In the genomic region with DNA sequence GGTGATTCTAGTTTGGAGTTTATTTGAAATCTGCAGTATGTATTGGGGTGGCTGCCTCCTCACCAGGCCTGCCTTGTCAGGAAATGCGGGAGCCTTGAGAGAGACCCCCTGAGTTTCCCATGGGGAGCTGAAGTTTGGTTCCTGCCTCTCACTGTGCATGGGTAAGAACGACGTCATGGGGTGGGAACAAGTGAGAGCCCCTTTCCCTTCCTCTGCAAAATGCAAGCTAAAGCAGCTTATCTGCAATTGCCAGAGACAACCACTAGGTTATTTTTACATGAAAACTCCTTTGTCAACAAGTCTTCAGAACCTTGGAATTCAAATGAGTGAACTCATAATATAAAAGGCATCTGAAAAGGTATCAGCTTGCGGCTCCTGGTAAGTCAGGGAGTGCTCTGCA, we compare ENCODE assay signal across 12 cellular contexts. TPM values are rescaled to one million over a fixed set of nuclear protein-coding genes. Genes with fewer than 3 reads are reported as not detected.
A peak's percentile ranks its signal among the peaks of the same experiment; 100 is the strongest.
DNase-seq lines count a peak whose midpoint lies in the region; ATAC-seq and TF ChIP-seq lines count a peak whose summit lies in the region.
"Had no signal": no experiment of that assay in that cellular context is flagged by ENCODE, and none has a peak within 500 bp of the region (broad histone marks: within the 10 kb centered on the region; RNA-seq: fewer than 3 reads in every experiment).

No MANE protein-coding gene starts in this region.

- in situ Hi-C loops in IMR-90 (cut with MboI; ENCODE audit: low sequenced_read_pairs) (no loop called here), astrocyte of the spinal cord (cut with HindIII; ENCODE audit: low sequenced_read_pairs) (no loop called here)

- peaks cover 0 to 6% of the 10 kb centered on the region in 2 experiments; a peak in 1 of 4 replicates for H3K79me1 ChIP-seq in IMR-90 (ENCODE audit: low read depth in 1 of 2, low read length in 2 of 2)

- H3K27me3 Mint-ChIP-seq in natural killer cell (ENCODE audit: low read depth in 2 of 2), result peaks cover 0 to 2% of the 10 kb centered on the region in 2 donors

- no peak overlapping the region for H3K27ac Mint-ChIP-seq in natural killer cell
- H3K27ac Mint-ChIP-seq: naive thymus-derived CD4-positive, alpha-beta T cell had no signal

- no peaks in the 10 kb centered on the region for H4K20me1 ChIP-seq in DOHH2 (ENCODE audit: control insufficient read depth, insufficient read depth, low read depth, low read length)
- no peaks in the 10 kb centered on the region for H4K20me1 ChIP-seq in IMR-90 (ENCODE audit: insufficient read depth, low read length)

- TF ChIP-seq CTCF in DOHH2 (IDR thresholded peaks at IDR 0.05; ENCODE audit: low read depth, low read length, poor library complexity, severe bottlenecking) (peak; percentile 24), IMR-90 (conservative IDR thresholded peaks at IDR 0.05; ENCODE audit: low read depth, low read length) (peak; percentile 17; the same call in 1 of the 2 replicates), astrocyte of the spinal cord (IDR thresholded peaks at IDR 0.05; ENCODE audit: low read depth, low read length) (peak; percentile 37), natural killer cell (IDR thresholded peaks at IDR 0.05) (no peak)

- no peak overlapping the region for H4K5ac ChIP-seq in IMR-90 (ENCODE audit: low read depth, low read length)

- H2AFZ ChIP-seq in IMR-90 (replicated peaks; ENCODE audit: low read length, poor library complexity), result peak overlapping the region; percentile 68

- BruUV-seq in IMR-90 (replicated peaks; lab: Mats Ljungman, UMichigan), result no TSS peak

- H3K36me3 ChIP-seq in DOHH2 (ENCODE audit: control insufficient read depth, low read length), result no peaks in the 10 kb centered on the region
- no peaks in the 10 kb centered on the region for H3K36me3 ChIP-seq in IMR-90 (ENCODE audit: control insufficient read depth, insufficient read depth, low read length)

- ATAC-seq in IMR-90 (ENCODE audit: low read depth), result peak; percentile 21; the same call in 1 of the 2 replicates
- no peak for ATAC-seq in natural killer cell
- ATAC-seq in GM19035 (IDR thresholded peaks at IDR 0.05; ENCODE audit: unreplicated experiment), result no peak
- ATAC-seq: naive thymus-derived CD4-positive, alpha-beta T cell had no signal

- no peak overlapping the region for H3K18ac ChIP-seq in IMR-90 (ENCODE audit: low read depth, low read length)

- intact Hi-C loops in IMR-90 (cut with micrococcal nuclease), result no loop called here
- intact Hi-C loops in natural killer cell (cut with micrococcal nuclease), result no loop called here

- H2BK120ac ChIP-seq in IMR-90 (ENCODE audit: low read depth, low read length), result peak overlapping the region; percentile 69

- H3K4me2 ChIP-seq in DOHH2 (ENCODE audit: low read length) (no peak overlapping the region), IMR-90 (ENCODE audit: low read depth, low read length) (no peak overlapping the region)

- no peak for TF ChIP-seq RAD21 in IMR-90 (IDR thresholded peaks at IDR 0.05; ENCODE audit: low read length)

- H3K4me1 ChIP-seq in DOHH2 (ENCODE audit: control insufficient read depth, low read length) (no peaks in the 10 kb centered on the region), IMR-90 (ENCODE audit: control insufficient read depth, insufficient read depth, low read length) (peaks cover 3% of the 10 kb centered on the region; the same call in 1 of the 2 replicates)

- no peaks in the 10 kb centered on the region for H3K79me2 ChIP-seq in DOHH2 (ENCODE audit: control insufficient read depth, low read length)

- H3K9me3 Mint-ChIP-seq in natural killer cell, result no peaks in the 10 kb centered on the region
- H3K9me3 Mint-ChIP-seq: naive thymus-derived CD4-positive, alpha-beta T cell had no signal

- no peaks in the 10 kb centered on the region for H3K27me3 ChIP-seq in DOHH2 (ENCODE audit: control insufficient read depth, low read length)
- no peaks in the 10 kb centered on the region for H3K27me3 ChIP-seq in IMR-90 (ENCODE audit: control insufficient read depth, insufficient read depth, low read length)

- no peak overlapping the region for H4K91ac ChIP-seq in IMR-90 (ENCODE audit: insufficient read depth, low read depth, low read length)

- 0 out of 4 replicates have a peak overlapping the region, but pooled peaks of 1 of the 2 experiments have one; percentile 35 for H4K8ac ChIP-seq in IMR-90 (ENCODE audit: low read depth in 2 of 2, low read length in 2 of 2)

- TF ChIP-seq POLR2A in IMR-90 (IDR thresholded peaks at IDR 0.05; ENCODE audit: low read depth, low read length), result no peak

- CTCF ChIA-PET in IMR-90 (lab: Yijun Ruan, JAX), result interaction anchor here (0.6 to 1.5 kb wide), 8 partner anchors 10 to 588 kb away, joined by 3 to 6 read pairs (median 4); no protein-coding TSS in a partner anchor

- H3K4me3 ChIP-seq in DOHH2 (ENCODE audit: low read length) (no peak overlapping the region), IMR-90 (ENCODE audit: insufficient read depth, low read depth, low read length) (no peak overlapping the region), astrocyte of the spinal cord (ENCODE audit: low read depth, low read length) (no peak overlapping the region)

- peak overlapping the region; percentile 53 for H2AK9ac ChIP-seq in IMR-90 (replicated peaks; ENCODE audit: low read depth, low read length, poor library complexity)

- H2BK5ac ChIP-seq in IMR-90 (ENCODE audit: low read depth, low read length, poor library complexity, severe bottlenecking), result no peak overlapping the region

- peak overlapping the region; percentile 65; the same call in 1 of the 2 replicates for H3K4ac ChIP-seq in IMR-90 (ENCODE audit: low read depth, low read length)

- 0 out of 2 replicates have a peak, but pooled peaks cover 7% of the 10 kb centered on the region for H3K9me1 ChIP-seq in IMR-90 (ENCODE audit: insufficient read depth, low read length)

- H2BK20ac ChIP-seq in IMR-90 (ENCODE audit: low read depth, low read length), result no peak overlapping the region; the same call in 1 of the 2 replicates

- no peak overlapping the region for H3K9ac ChIP-seq in IMR-90 (ENCODE audit: low read depth, low read length)

- 0 out of 2 replicates have a peak overlapping the region, but pooled peaks have one; percentile 74 for H2AK5ac ChIP-seq in IMR-90 (ENCODE audit: low read depth, low read length)

- no peaks in the 10 kb centered on the region for H3K4me1 Mint-ChIP-seq in natural killer cell

- no peaks in the 10 kb centered on the region for H3K36me3 Mint-ChIP-seq in natural killer cell
- H3K36me3 Mint-ChIP-seq: naive thymus-derived CD4-positive, alpha-beta T cell had no signal

- dilution Hi-C loops in IMR-90 (cut with HindIII; ENCODE audit: low sequenced_read_pairs, unreplicated experiment), result no loop called here

- H2BK15ac ChIP-seq in IMR-90 (ENCODE audit: low read depth, low read length), result no peak overlapping the region; the same call in 2 of the 3 replicates

- no peak overlapping the region for H3K4me3 Mint-ChIP-seq in natural killer cell
- H3K4me3 Mint-ChIP-seq: naive thymus-derived CD4-positive, alpha-beta T cell had no signal

- H3K9me2 ChIP-seq in DOHH2 (replicated peaks; ENCODE audit: control insufficient read depth, low read length), result no peaks in the 10 kb centered on the region

- POLR2A ChIA-PET in IMR-90 (lab: Charles Lee; ENCODE audit: unreplicated experiment), result no interaction called here

- H3F3A ChIP-seq in DOHH2 (ENCODE audit: control insufficient read depth, insufficient read depth), result no peaks in the 10 kb centered on the region

- peak; percentile 34 for DNase-seq in IMR-90
- DNase-seq in astrocyte of the spinal cord (ENCODE audit: low read depth, low spot score), result peak; percentile 31
- DNase-seq in left kidney (ENCODE audit: low read depth, low spot score), result peak; percentile 49
- DNase-seq in hepatic stellate cell (ENCODE audit: low spot score), result no peak
- no peak for DNase-seq in natural killer cell
- no peak for DNase-seq in activated CD4-positive, alpha-beta T cell treated with anti-CD3 and anti-CD28 coated beads for 48 hours
- DNase-seq: activated CD8-positive, alpha-beta memory T cell treated with anti-CD3 and anti-CD28 coated beads for 24 hours; DMS153; KBM-7; naive thymus-derived CD4-positive, alpha-beta T cell had no signal

- H3K9me3 ChIP-seq in DOHH2 (ENCODE audit: control insufficient read depth, insufficient read depth, low read length) (no peaks in the 10 kb centered on the region), IMR-90 (ENCODE audit: control insufficient read depth, insufficient read depth, low read length) (no peaks in the 10 kb centered on the region)

- H3K56ac ChIP-seq in IMR-90 (ENCODE audit: extremely low read depth, insufficient read depth, low read length), result no peak overlapping the region

- no peak overlapping the region for H3K27ac ChIP-seq in DOHH2 (ENCODE audit: low read depth, low read length)
- no peak overlapping the region for H3K27ac ChIP-seq in IMR-90 (ENCODE audit: insufficient read depth, low read length)

- 88% methylated on average over 2 of the region's 4 CpGs; no CpG with 5 or more reads in 1 of the 2 experiments for WGBS in IMR-90 (ENCODE audit: extremely low coverage in 2 of 2, insufficient read length in 1 of 2), 2 experiments

- no peak overlapping the region for H3K14ac ChIP-seq in IMR-90 (replicated peaks; ENCODE audit: low read depth, low read length)

- peak overlapping the region; percentile 62; the same call in 1 of the 2 replicates for H3K23ac ChIP-seq in IMR-90 (ENCODE audit: low read depth, low read length)

TF ChIP-seq in IMR-90, 13 proteins besides CTCF, POLR2A, EP300 and RAD21 (continues in another document):
- TF ChIP-seq, protein P1, sequence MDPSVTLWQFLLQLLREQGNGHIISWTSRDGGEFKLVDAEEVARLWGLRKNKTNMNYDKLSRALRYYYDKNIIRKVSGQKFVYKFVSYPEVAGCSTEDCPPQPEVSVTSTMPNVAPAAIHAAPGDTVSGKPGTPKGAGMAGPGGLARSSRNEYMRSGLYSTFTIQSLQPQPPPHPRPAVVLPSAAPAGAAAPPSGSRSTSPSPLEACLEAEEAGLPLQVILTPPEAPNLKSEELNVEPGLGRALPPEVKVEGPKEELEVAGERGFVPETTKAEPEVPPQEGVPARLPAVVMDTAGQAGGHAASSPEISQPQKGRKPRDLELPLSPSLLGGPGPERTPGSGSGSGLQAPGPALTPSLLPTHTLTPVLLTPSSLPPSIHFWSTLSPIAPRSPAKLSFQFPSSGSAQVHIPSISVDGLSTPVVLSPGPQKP (IDR thresholded peaks at IDR 0.05; ENCODE audit: borderline replicate concordance, low read depth, low read length), result no peak
- TF ChIP-seq CEBPB (IDR thresholded peaks at IDR 0.05; ENCODE audit: low read depth, low read length), result no peak
- TF ChIP-seq NFE2L2 (IDR thresholded peaks at IDR 0.05; ENCODE audit: low read depth, low read length), result no peak
- TF ChIP-seq MXI1 (IDR thresholded peaks at IDR 0.05; ENCODE audit: borderline replicate concordance, low read depth, low read length), result no peak
- TF ChIP-seq RCOR1 (IDR thresholded peaks at IDR 0.05; ENCODE audit: insufficient replicate concordance, low read length), result no peak
- no peak for TF ChIP-seq FOS (IDR thresholded peaks at IDR 0.05; ENCODE audit: low read depth, low read length)
- no peak for TF ChIP-seq MAFK (IDR thresholded peaks at IDR 0.05; ENCODE audit: low read depth, low read length)

RNA-seq across cellular contexts. Expression of a gene that starts 58.4 kb away (rescaled TPM):
- total RNA-seq in IMR-90 (2012; rRNA removed) (0.18 and 0.28 TPM in 2 replicates), natural killer cell (1 to 10 TPM; 1.8 to 3.6 (median 2.5) TPM)
- 0.07 and 0.10 TPM in 2 replicates for polyA plus RNA-seq in IMR-90 (2012; rRNA removed)
- polyA plus RNA-seq in IMR-90 (2012; cell fraction: cytosol; rRNA removed), result 0.02 TPM in 1 of 2 replicates, not detected in the other
- polyA plus RNA-seq in IMR-90 (2012; cell fraction: nucleus; rRNA removed; ENCODE audit: low replicate concordance), result 0.01 and 0.09 TPM in 2 replicates

Comparison
In these comparisons a context has a peak if more than half of its experiments do, and no peak if none do; other contexts are left out.
1. DNase-seq: peak in IMR-90 (single experiment), astrocyte of the spinal cord (single experiment) and left kidney (single experiment); none in hepatic stellate cell (single experiment), natural killer cell (single experiment) and activated CD4-positive, alpha-beta T cell treated with anti-CD3 and anti-CD28 coated beads for 48 hours (single experiment).